Comparison of ENCODE assay signal across 17 cellular contexts in the genomic region with DNA sequence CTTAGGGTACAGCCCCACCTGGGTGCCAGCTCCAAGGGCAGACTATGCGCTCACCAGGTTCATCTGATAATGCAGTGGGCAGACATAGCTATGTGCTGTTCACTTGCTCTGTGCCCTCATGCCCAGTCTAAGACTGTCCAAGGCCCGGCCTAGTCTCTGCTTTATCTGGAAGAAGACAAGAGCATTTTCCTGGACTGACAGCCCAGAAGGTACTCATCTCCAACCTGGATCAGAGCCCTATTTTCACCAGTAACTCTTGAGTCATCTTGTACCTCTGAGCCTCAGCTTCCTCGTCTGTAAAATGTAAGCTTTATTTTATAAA. TPM values are rescaled to one million over a fixed set of nuclear protein-coding genes. Genes with fewer than 3 reads are reported as not detected.
DNase-seq lines count a peak whose midpoint lies in the region; ATAC-seq, FAIRE-seq and TF ChIP-seq lines count a peak whose summit lies in the region.
"Had no signal": no experiment of that assay in that cellular context is flagged by ENCODE, and none has a peak within 500 bp of the region (broad histone marks: within the 10 kb centered on the region; RNA-seq: fewer than 3 reads in every experiment).

No MANE protein-coding gene starts in this region.

- intact Hi-C loops in posterior vena cava (cut with DNase I), result no loop called here

- no peaks in the 10 kb centered on the region for H3K9me3 Mint-ChIP-seq in activated CD8-positive, alpha-beta memory T cell treated with anti-CD3 and anti-CD28 coated beads, Interleukin-2, amount 10 ng/mL, durations not matched to agents 7 days and 5 days (ENCODE audit: low read depth)
- no peaks in the 10 kb centered on the region for H3K9me3 Mint-ChIP-seq in T-cell
- H3K9me3 Mint-ChIP-seq in astrocyte (ENCODE audit: unreplicated experiment), result no peaks in the 10 kb centered on the region
- H3K9me3 Mint-ChIP-seq: H9 had no signal

- no peak overlapping the region for H3K4me3 ChIP-seq in astrocyte (ENCODE audit: insufficient read depth, low read depth, low read length)
- H3K4me3 ChIP-seq: SK-N-MC had no signal

- peaks cover 85% of the 10 kb centered on the region for H3K4me1 Mint-ChIP-seq in activated CD8-positive, alpha-beta memory T cell treated with anti-CD3 and anti-CD28 coated beads, Interleukin-2, amount 10 ng/mL, durations not matched to agents 7 days and 5 days
- H3K4me1 Mint-ChIP-seq in T-cell (peaks cover 94 to 98% (median 98%) of the 10 kb centered on the region in 3 donors), astrocyte (ENCODE audit: low read depth, unreplicated experiment) (peaks cover 28% of the 10 kb centered on the region)

- peaks cover 12% of the 10 kb centered on the region for H3K36me3 Mint-ChIP-seq in activated CD8-positive, alpha-beta memory T cell treated with anti-CD3 and anti-CD28 coated beads, Interleukin-2, amount 10 ng/mL, durations not matched to agents 7 days and 5 days
- H3K36me3 Mint-ChIP-seq in T-cell (no peaks in the 10 kb centered on the region), astrocyte (ENCODE audit: low read depth, unreplicated experiment) (no peaks in the 10 kb centered on the region)

- H3K4me1 ChIP-seq in astrocyte (ENCODE audit: insufficient read depth, low read length), result peaks cover 18% of the 10 kb centered on the region
- H3K4me1 ChIP-seq: Caco-2 had no signal

- FAIRE-seq in astrocyte (lab: Jason Lieb, UNC), result no peak
- FAIRE-seq: HTR-8/SVneo had no signal

- H3K27ac Mint-ChIP-seq in activated CD8-positive, alpha-beta memory T cell treated with anti-CD3 and anti-CD28 coated beads, Interleukin-2, amount 10 ng/mL, durations not matched to agents 7 days and 5 days, result peak overlapping the region; percentile 98
- H3K27ac Mint-ChIP-seq in T-cell (peak overlapping the region; percentile 99 to 100), astrocyte (ENCODE audit: unreplicated experiment) (no peak overlapping the region)
- H3K27ac Mint-ChIP-seq: H9 had no signal

- H3K36me3 ChIP-seq in astrocyte (ENCODE audit: insufficient read depth, low read length), result no peaks in the 10 kb centered on the region

- H3K9me3 ChIP-seq in astrocyte (ENCODE audit: insufficient read depth, low read depth, low read length), result no peaks in the 10 kb centered on the region
- H3K9me3 ChIP-seq: Caco-2 had no signal

- TF ChIP-seq CTCF in astrocyte (IDR thresholded peaks at IDR 0.05; ENCODE audit: insufficient read depth, low read depth, low read length), result no peak

- no peak for ATAC-seq in activated CD8-positive, alpha-beta memory T cell treated with anti-CD3 and anti-CD28 coated beads, Interleukin-2, amount 10 ng/mL, durations not matched to agents 7 days and 5 days
- ATAC-seq in T-cell (replicated peaks in 1 of 4) (no peak), HG03095 (IDR thresholded peaks at IDR 0.05; ENCODE audit: unreplicated experiment) (no peak)

- no peaks in the 10 kb centered on the region for H3K79me2 ChIP-seq in astrocyte (ENCODE audit: insufficient read depth, low read length)

- H2AFZ ChIP-seq in astrocyte (ENCODE audit: low read depth, low read length), result no peak overlapping the region

- H3K4me3 Mint-ChIP-seq in activated CD8-positive, alpha-beta memory T cell treated with anti-CD3 and anti-CD28 coated beads, Interleukin-2, amount 10 ng/mL, durations not matched to agents 7 days and 5 days, result no peak overlapping the region
- peak overlapping the region in 1 of 3 donors; percentile 84 for H3K4me3 Mint-ChIP-seq in T-cell
- H3K4me3 Mint-ChIP-seq in astrocyte (ENCODE audit: unreplicated experiment), result no peak overlapping the region
- H3K4me3 Mint-ChIP-seq: H9 had no signal

- POLR2A ChIA-PET in T-cell (lab: Charles Lee), result interaction anchor here in 1 of 2 donors (0.5 to 1.4 kb wide), 4 partner anchors 14 to 276 kb away, joined by 3 read pairs; no protein-coding TSS in a partner anchor

- H3K27ac ChIP-seq in astrocyte (ENCODE audit: low read depth, low read length), result no peak overlapping the region
- H3K27ac ChIP-seq: SK-N-MC, VCaP had no signal

- no peaks in the 10 kb centered on the region for H3K27me3 ChIP-seq in astrocyte (ENCODE audit: insufficient read depth, low read length)

- peak overlapping the region; percentile 9 for H3K4me2 ChIP-seq in astrocyte (ENCODE audit: low read length)

- H3K9ac ChIP-seq in astrocyte (ENCODE audit: low read length), result no peak overlapping the region

- DNase-seq in activated CD8-positive, alpha-beta memory T cell treated with anti-CD3 and anti-CD28 coated beads, Interleukin-2, amount 10 ng/mL, durations not matched to agents 7 days and 5 days, result no peak
- no peak for DNase-seq in activated CD8-positive, alpha-beta memory T cell treated with anti-CD3 and anti-CD28 coated beads, Interleukin-2, amount 50 U/mL, for 4 hours
- DNase-seq in T-cell (no peak), astrocyte (ENCODE audit: low read depth) (no peak), posterior vena cava (ENCODE audit: low spot score) (no peak), RKO (ENCODE audit: low spot score) (no peak)
- peak; percentile 26 for DNase-seq in stimulated activated CD4-positive, alpha-beta T cell treated with anti-CD3 and anti-CD28 coated beads, Interleukin-4, amount 100 ng/mL, for 1 hour
- DNase-seq: Caco-2, GDM1, H9, left cardiac atrium, NCI-H1694 treated with DMSO at 0.1 percent for 48 hours, NCI-H510A had no signal

- H4K20me1 ChIP-seq in astrocyte (ENCODE audit: insufficient read depth, low read length), result no peaks in the 10 kb centered on the region

- no peaks in the 10 kb centered on the region for H3K27me3 Mint-ChIP-seq in activated CD8-positive, alpha-beta memory T cell treated with anti-CD3 and anti-CD28 coated beads, Interleukin-2, amount 10 ng/mL, durations not matched to agents 7 days and 5 days
- no peaks in the 10 kb centered on the region for H3K27me3 Mint-ChIP-seq in T-cell
- H3K27me3 Mint-ChIP-seq in astrocyte (ENCODE audit: low read depth, unreplicated experiment), result peaks cover 30% of the 10 kb centered on the region

- CTCF ChIA-PET in activated CD8-positive, alpha-beta memory T cell treated with anti-CD3 and anti-CD28 coated beads, Interleukin-2, amount 10 ng/mL, durations not matched to agents 7 days and 5 days (lab: Charles Lee), result interaction anchor here (0.9 to 3.1 kb wide), 11 partner anchors 9 to 159 kb away, joined by 3 to 19 read pairs (median 4); no protein-coding TSS in a partner anchor
- CTCF ChIA-PET in T-cell (lab: Charles Lee), result interaction anchor here (0.5 to 2.9 kb wide), 11 partner anchors 8 to 180 kb away, joined by 3 to 14 read pairs (median 3); no protein-coding TSS in a partner anchor

RNA-seq across cellular contexts. Expression of a gene that starts 28.5 kb away (rescaled TPM):
- total RNA-seq in activated CD8-positive, alpha-beta memory T cell treated with anti-CD3 and anti-CD28 coated beads, Interleukin-2, amount 10 ng/mL, durations not matched to agents 7 days and 5 days, result 10 to 100 TPM; 43.5 to 44.3 TPM
- total RNA-seq in T-cell (10 to 100 TPM; 33.4 to 48.4 (median 41.9) TPM), astrocyte (2.3 and 2.4 TPM in 2 replicates), posterior vena cava (10 to 100 TPM; 10.5 to 11.9 TPM)
